ENCODE assay signal across 25 cellular contexts in genomic region chrX:111090458-111090857, GRCh38. TPM values are rescaled to one million over a fixed set of nuclear protein-coding genes. Genes with fewer than 3 reads are reported as not detected.
DNase-seq lines count a peak whose midpoint lies in the region; ATAC-seq, FAIRE-seq and TF ChIP-seq lines count a peak whose summit lies in the region.
"Had no signal": no experiment of that assay in that cellular context is flagged by ENCODE, and none has a peak within 500 bp of the region (broad histone marks: within the 10 kb centered on the region; RNA-seq: fewer than 3 reads in every experiment).

No MANE protein-coding gene starts in this region.

- peaks cover 13% of the 10 kb centered on the region for H3K27me3 Mint-ChIP-seq in activated CD4-positive, alpha-beta T cell treated with anti-CD3 and anti-CD28 coated beads for 36 hours

- no peak overlapping the region for H3K4me3 Mint-ChIP-seq in activated CD4-positive, alpha-beta T cell treated with anti-CD3 and anti-CD28 coated beads for 36 hours
- H3K4me3 Mint-ChIP-seq: IgD-negative memory B cell had no signal

- no peak for TF ChIP-seq CTCF in SK-N-SH (IDR thresholded peaks at IDR 0.05)

- H3K9me3 Mint-ChIP-seq in activated CD4-positive, alpha-beta T cell treated with anti-CD3 and anti-CD28 coated beads for 36 hours (ENCODE audit: low read depth) = no peaks in the 10 kb centered on the region
- H3K9me3 Mint-ChIP-seq: IgD-negative memory B cell had no signal

- no peaks in the 10 kb centered on the region for H3K36me3 Mint-ChIP-seq in activated CD4-positive, alpha-beta T cell treated with anti-CD3 and anti-CD28 coated beads for 36 hours (ENCODE audit: low read depth)
- H3K36me3 Mint-ChIP-seq: IgD-negative memory B cell had no signal

- H3K9me2 ChIP-seq in SK-N-SH = no peaks in the 10 kb centered on the region

- peaks cover 0 to 11% of the 10 kb centered on the region in 2 experiments; a peak in 2 of 4 replicates for H3K4me1 ChIP-seq in SK-N-SH (ENCODE audit: control insufficient read depth in 1 of 2, insufficient read depth in 2 of 2, low read depth in 1 of 2, low read length in 1 of 2)

- H3K27ac Mint-ChIP-seq in activated CD4-positive, alpha-beta T cell treated with anti-CD3 and anti-CD28 coated beads for 36 hours = no peak overlapping the region
- H3K27ac Mint-ChIP-seq: IgD-negative memory B cell had no signal

- TF ChIP-seq EP300 in SK-N-SH (IDR thresholded peaks at IDR 0.05; ENCODE audit: borderline replicate concordance in 1 of 2, low read depth in 1 of 2, low read length in 1 of 2) = no peak

- CTCF ChIA-PET in SK-N-SH (lab: Yijun Ruan, JAX) = no interaction called here
- CTCF ChIA-PET in activated CD4-positive, alpha-beta T cell treated with anti-CD3 and anti-CD28 coated beads for 36 hours (lab: Charles Lee) = no interaction called here

- peaks cover under 1% of the 10 kb centered on the region for H3K4me1 Mint-ChIP-seq in activated CD4-positive, alpha-beta T cell treated with anti-CD3 and anti-CD28 coated beads for 36 hours
- H3K4me1 Mint-ChIP-seq: IgD-negative memory B cell had no signal

- POLR2A ChIA-PET in SK-N-SH (lab: Yijun Ruan, JAX) = no interaction called here
- POLR2A ChIA-PET in activated CD4-positive, alpha-beta T cell treated with anti-CD3 and anti-CD28 coated beads for 36 hours (lab: Charles Lee) = no interaction called here

- no peak overlapping the region for H3K4me3 ChIP-seq in SK-N-SH (ENCODE audit: low read depth in 2 of 2, low read length in 1 of 2)
- H3K4me3 ChIP-seq: GM12878, SJCRH30 had no signal

- intact Hi-C loops in activated CD4-positive, alpha-beta T cell treated with anti-CD3 and anti-CD28 coated beads for 36 hours (cut with DNase I, micrococcal nuclease) = loop anchor here in 1 of 2 experiments (10.0 kb wide), 1 partner anchor 236 kb away; no protein-coding TSS in a partner anchor

- no peak for ATAC-seq in SK-N-SH treated with all-trans-retinoic acid at 6 μM for 48 hours
- ATAC-seq in activated CD4-positive, alpha-beta T cell treated with anti-CD3 and anti-CD28 coated beads for 36 hours = no peak
- no peak for ATAC-seq in GM21529 (IDR thresholded peaks at IDR 0.05; ENCODE audit: unreplicated experiment)
- ATAC-seq: GM12878, PC-3 had no signal

- peaks cover 35% of the 10 kb centered on the region for H3K27me3 ChIP-seq in SK-N-SH (ENCODE audit: insufficient read depth)
- H3K27me3 ChIP-seq: SJCRH30 had no signal

- H3F3A ChIP-seq in SK-N-SH (replicated peaks; ENCODE audit: insufficient read depth) = no peaks in the 10 kb centered on the region

- no peak overlapping the region for H3K9ac ChIP-seq in SK-N-SH

- peak overlapping the region in 1 of 2 experiments; percentile 93; a peak in 2 of 4 replicates for H3K27ac ChIP-seq in SK-N-SH (ENCODE audit: low read depth in 2 of 2, low read length in 1 of 2)
- H3K27ac ChIP-seq: SJCRH30 had no signal

- H4K20me1 ChIP-seq in SK-N-SH (ENCODE audit: insufficient read depth) = no peaks in the 10 kb centered on the region

- FAIRE-seq in islet of Langerhans (lab: Jason Lieb, UNC) = peak; percentile 98
- FAIRE-seq: GM12878 had no signal

- H2AFZ ChIP-seq in SK-N-SH (ENCODE audit: low read depth) = no peak overlapping the region

- no peaks in the 10 kb centered on the region for H3K36me3 ChIP-seq in SK-N-SH (replicated peaks in 1 of 2; ENCODE audit: control insufficient read depth in 1 of 2, insufficient read depth in 2 of 2, low read length in 1 of 2)
- H3K36me3 ChIP-seq: SJCRH30 had no signal

- H3K9me3 ChIP-seq in SK-N-SH = no peaks in the 10 kb centered on the region
- H3K9me3 ChIP-seq: SJCRH30 had no signal

- WGBS in SK-N-SH (ENCODE audit: low lambda C conversion rate) = 8% methylated on average over 4 of the region's 4 CpGs

- no peak overlapping the region for H3K4me2 ChIP-seq in SK-N-SH

- peak; percentile 7 for DNase-seq in DMS53 (lab: John Stamatoyannopoulos, UW)
- DNase-seq in DMS53 treated with DMSO at 0.1 percent for 48 hours (lab: John Stamatoyannopoulos, UW; ENCODE audit: unreplicated experiment) = no peak
- DNase-seq in SK-N-SH = peak; percentile 45
- no peak for DNase-seq in cerebellum (ENCODE audit: low spot score)
- DNase-seq in activated CD4-positive, alpha-beta T cell treated with anti-CD3 and anti-CD28 coated beads for 36 hours = no peak
- DNase-seq: 8988T; ACHN; Calu3; DMS79; EL; GDM1; GOT3; HCEC 1CT; NCI-H1048; NCI-H1436; NCI-H2081 treated with DMSO at 0.1 percent for 48 hours; NCI-H526 treated with DMSO at 0.1 percent for 48 hours; NK-92 treated with Interleukin-12 subunit alpha and Interleukin-12 subunit beta, amount 100 ng/mL, for 24 hours; PC-3; SJCRH30 had no signal

- no peak for TF ChIP-seq RAD21 in SK-N-SH (IDR thresholded peaks at IDR 0.05; ENCODE audit: low read length)

- H3K79me2 ChIP-seq in SK-N-SH (ENCODE audit: insufficient read depth) = no peaks in the 10 kb centered on the region

TF ChIP-seq in SK-N-SH, 30 proteins besides CTCF, POLR2A, EP300 and RAD21 (continues in another document):
- TF ChIP-seq TEAD4 (IDR thresholded peaks at IDR 0.05; ENCODE audit: borderline replicate concordance, insufficient read depth) = no peak
- no peak for TF ChIP-seq MAX (IDR thresholded peaks at IDR 0.05; ENCODE audit: low read depth)
- no peak for TF ChIP-seq FOSL2 (IDR thresholded peaks at IDR 0.05; ENCODE audit: borderline replicate concordance, low read depth)
- no peak for TF ChIP-seq MEF2A (IDR thresholded peaks at IDR 0.05; ENCODE audit: borderline replicate concordance, low read depth)
- no peak for TF ChIP-seq JUND (IDR thresholded peaks at IDR 0.05)
- no peak for TF ChIP-seq GATA2 (CRISPR knock-in tag; IDR thresholded peaks at IDR 0.05)
- TF ChIP-seq ZBTB33 (IDR thresholded peaks at IDR 0.05; ENCODE audit: borderline replicate concordance, low read depth) = no peak
- TF ChIP-seq RFX5 (IDR thresholded peaks at IDR 0.05; ENCODE audit: low read length) = no peak
- no peak for TF ChIP-seq TCF12 (IDR thresholded peaks at IDR 0.05)
- TF ChIP-seq NRF1 (IDR thresholded peaks at IDR 0.05; ENCODE audit: low read depth, low read length) = no peak

TF ChIP-seq in SK-N-SH treated with all-trans-retinoic acid at 6 μM for 48 hours, 23 proteins besides CTCF, POLR2A, EP300 and RAD21:
- TF ChIP-seq PATZ1 (CRISPR knock-in tag; IDR thresholded peaks at IDR 0.05; ENCODE audit: borderline replicate concordance) (no peak), CSDC2 (CRISPR knock-in tag; IDR thresholded peaks at IDR 0.05) (no peak), ZNF8 (CRISPR knock-in tag; IDR thresholded peaks at IDR 0.05) (no peak), ZFP30 (CRISPR knock-in tag; IDR thresholded peaks at IDR 0.05) (no peak), ESRRG (CRISPR knock-in tag; IDR thresholded peaks at IDR 0.05) (no peak), PPARA (CRISPR knock-in tag; IDR thresholded peaks at IDR 0.05; ENCODE audit: borderline replicate concordance) (no peak), GLIS3 (CRISPR knock-in tag; IDR thresholded peaks at IDR 0.05) (no peak), TOX (CRISPR knock-in tag; IDR thresholded peaks at IDR 0.05; ENCODE audit: borderline replicate concordance) (no peak), OSR1 (CRISPR knock-in tag; IDR thresholded peaks at IDR 0.05) (no peak)

RNA-seq across cellular contexts. Expression of gene PAK3, which starts 5.5 kb away (rescaled TPM):
- polyA plus RNA-seq in SK-N-SH (2012; rRNA removed) = 0.23 and 0.63 TPM in 2 replicates
- polyA plus RNA-seq in SK-N-SH (2012; cell fraction: cytosol; rRNA removed) = 0.24 and 0.30 TPM in 2 replicates
- 0.53 and 1.1 TPM in 2 replicates for polyA plus RNA-seq in SK-N-SH (2012; cell fraction: nucleus; rRNA removed)
- total RNA-seq in cerebellum = 63.2 TPM
- under 1 TPM; 0.26 to 0.37 TPM for total RNA-seq in activated CD4-positive, alpha-beta T cell treated with anti-CD3 and anti-CD28 coated beads for 36 hours

Comparison
In these comparisons a context has a peak if more than half of its experiments do, and no peak if none do; other contexts are left out.
1. DNase-seq: peak in DMS53 (single experiment) and SK-N-SH (single experiment); none in DMS53 treated with DMSO at 0.1 percent for 48 hours (single experiment), cerebellum (single experiment) and activated CD4-positive, alpha-beta T cell treated with anti-CD3 and anti-CD28 coated beads for 36 hours (single experiment).
2. RNA of gene PAK3, which starts 5.5 kb away (total RNA-seq): 63.2 TPM in cerebellum (single experiment); 0.26 to 0.37 TPM in activated CD4-positive, alpha-beta T cell treated with anti-CD3 and anti-CD28 coated beads for 36 hours; every median in the first group is over 10 times any median in the second.